ENCODE assay signal across 13 cellular contexts in genomic region chr9:81827616-81828296, GRCh38.
DNase-seq lines count a peak whose midpoint lies in the region; ATAC-seq lines count a peak whose summit lies in the region.
"Had no signal": no experiment of that assay in that cellular context is flagged by ENCODE, and none has a peak within 500 bp of the region (broad histone marks: within the 10 kb centered on the region; RNA-seq: fewer than 3 reads in every experiment).

No MANE protein-coding gene starts in this region.

- peak; percentile 82 for DNase-seq in RPMI8226
- no peak for DNase-seq in effector CD8-positive, alpha-beta T cell (lab: John Stamatoyannopoulos, UW)
- no peak for DNase-seq in NCI-H2081 (lab: John Stamatoyannopoulos, UW)
- no peak for DNase-seq in NCI-H2196 treated with DMSO at 0.1 percent for 48 hours (lab: John Stamatoyannopoulos, UW; ENCODE audit: unreplicated experiment)
- DNase-seq: activated T-cell treated with anti-CD3 and anti-CD28 coated beads, Interleukin-2, amount 50 U/mL, for 48 hours; brain microvascular endothelial cell; CD4-positive, CD25-positive, alpha-beta regulatory T cell; NCI-H187; small intestine had no signal

- ATAC-seq in GM18867 (IDR thresholded peaks at IDR 0.05; ENCODE audit: unreplicated experiment) (peak; percentile 97), GM21619 (IDR thresholded peaks at IDR 0.05; ENCODE audit: unreplicated experiment) (peak; percentile 88), HG03135 (IDR thresholded peaks at IDR 0.05; ENCODE audit: unreplicated experiment) (peak; percentile 81), HG02970 (IDR thresholded peaks at IDR 0.05; ENCODE audit: low FRiP score, unreplicated experiment) (no peak)
